Comparison of ENCODE assay signal across 12 cellular contexts in genomic region chr2:217691920-217692666, GRCh38.
A peak's percentile ranks its signal among the peaks of the same experiment; 100 is the strongest.
DNase-seq lines count a peak whose midpoint lies in the region; ATAC-seq, FAIRE-seq and TF ChIP-seq lines count a peak whose summit lies in the region.
"Had no signal": no experiment of that assay in that cellular context is flagged by ENCODE, and none has a peak within 500 bp of the region (broad histone marks: within the 10 kb centered on the region; RNA-seq: fewer than 3 reads in every experiment).

No MANE protein-coding gene starts in this region.

- no peak overlapping the region for H4K5ac ChIP-seq in H9 (ENCODE audit: insufficient read length, low read depth, low read length)

- H3K27me3 Mint-ChIP-seq in HFFc6 (ENCODE audit: insufficient read depth) = peaks cover 2% of the 10 kb centered on the region; the same call in 1 of the 2 replicates
- H3K27me3 Mint-ChIP-seq in endodermal cell (ENCODE audit: insufficient read depth) = peaks cover 80% of the 10 kb centered on the region
- H3K27me3 Mint-ChIP-seq in H9 (ENCODE audit: low read depth) = peaks cover 18% of the 10 kb centered on the region

- no peaks in the 10 kb centered on the region for H3K36me3 ChIP-seq in endodermal cell (ENCODE audit: control insufficient read depth, insufficient read depth, low read length)
- H3K36me3 ChIP-seq in right lobe of liver = no peaks in the 10 kb centered on the region
- peaks cover 0 to 7% (median 4%) of the 10 kb centered on the region in 3 donors for H3K36me3 ChIP-seq in tibial artery

- H2BK120ac ChIP-seq in H9 (ENCODE audit: low read depth, low read length, poor library complexity, severe bottlenecking) = no peak overlapping the region

- no peak overlapping the region for H3K23ac ChIP-seq in H9 (ENCODE audit: insufficient read length, low read depth, low read length)

- H3K56ac ChIP-seq in H9 (ENCODE audit: insufficient read length, low read depth, low read length) = no peak overlapping the region

- intact Hi-C loops in right lobe of liver (cut with DNase I) = no loop called here
- intact Hi-C loops in tibial artery (cut with DNase I; ENCODE audit: low total_unique reads) = no loop called here

- H3K27ac ChIP-seq in endodermal cell (ENCODE audit: low read depth, low read length) (no peak overlapping the region), right lobe of liver (peak overlapping the region in 2 of 3 donors; percentile 1 to 29), tibial artery (peak overlapping the region; percentile 66 to 72), H9 (ENCODE audit: insufficient read length, low read depth, low read length) (no peak overlapping the region)
- H3K27ac ChIP-seq: PC-9 had no signal

- H2AFZ ChIP-seq in H9 (ENCODE audit: low read length) = no peak overlapping the region
- H2AFZ ChIP-seq: PC-9 had no signal

- peaks cover 45% of the 10 kb centered on the region for H3K4me1 Mint-ChIP-seq in HFFc6 (ENCODE audit: low read depth)
- peaks cover 14% of the 10 kb centered on the region for H3K4me1 Mint-ChIP-seq in endodermal cell
- peaks cover 2 to 6% of the 10 kb centered on the region in 2 experiments; a peak in 3 of 4 replicates for H3K4me1 Mint-ChIP-seq in H9

- H3K4me1 ChIP-seq in endodermal cell (ENCODE audit: control insufficient read depth, insufficient read depth, low read length) (peaks cover 18% of the 10 kb centered on the region), right lobe of liver (peaks cover 0 to 8% (median 0%) of the 10 kb centered on the region in 4 donors), tibial artery (peaks cover 0 to 91% (median 27%) of the 10 kb centered on the region in 4 donors), H9 (ENCODE audit: insufficient read depth, low read length) (no peaks in the 10 kb centered on the region)

- no peak overlapping the region for H2BK20ac ChIP-seq in H9 (ENCODE audit: low read depth, low read length, poor library complexity, severe bottlenecking)

- H3K4me2 ChIP-seq in H9 (ENCODE audit: insufficient read depth, insufficient read length, low read length) = no peak overlapping the region
- H3K4me2 ChIP-seq: PC-9 had no signal

- H2AK5ac ChIP-seq in H9 (ENCODE audit: insufficient read length, low read length) = no peak overlapping the region

- H3K27me3 ChIP-seq in endodermal cell (ENCODE audit: control insufficient read depth, insufficient read depth, low read length, poor library complexity, severe bottlenecking) = peaks cover 20% of the 10 kb centered on the region
- no peaks in the 10 kb centered on the region for H3K27me3 ChIP-seq in right lobe of liver
- no peaks in the 10 kb centered on the region for H3K27me3 ChIP-seq in tibial artery
- no peaks in the 10 kb centered on the region for H3K27me3 ChIP-seq in H9 (ENCODE audit: insufficient read depth, low read length)

- no peak for FAIRE-seq in HTR-8/SVneo (lab: Jason Lieb, UNC)

- no peak overlapping the region for H3K4ac ChIP-seq in H9 (ENCODE audit: low read depth, low read length)

- H4K91ac ChIP-seq in H9 (ENCODE audit: insufficient read length, low read depth, low read length) = no peak overlapping the region

- H3K9me3 ChIP-seq in endodermal cell (ENCODE audit: control insufficient read depth, low read length) (no peaks in the 10 kb centered on the region), right lobe of liver (no peaks in the 10 kb centered on the region), tibial artery (no peaks in the 10 kb centered on the region), H9 (ENCODE audit: control insufficient read depth, low read depth, low read length) (no peaks in the 10 kb centered on the region)

- H3T11ph ChIP-seq in H9 (ENCODE audit: low read length) = no peak overlapping the region

- DNase-seq in HFFc6 (peak; percentile 23), endodermal cell (peak; percentile 58), right lobe of liver (peak in 2 of 3 donors; percentile 65 to 73), tibial artery (peak; percentile 85 to 91), H9 (no peak), HCEC 1CT (no peak), HTR-8/SVneo (ENCODE audit: insufficient read length, low spot score) (no peak)
- DNase-seq in activated CD4-positive, alpha-beta T cell treated with anti-CD3 and anti-CD28 coated beads for 4 hours = no peak
- DNase-seq: naive thymus-derived CD4-positive, alpha-beta T cell; NCI-H2171 treated with DMSO at 0.1 percent for 48 hours; T1000 had no signal

- no peak overlapping the region for H3K4me3 ChIP-seq in endodermal cell (ENCODE audit: low read length)
- H3K4me3 ChIP-seq in right lobe of liver = no peak overlapping the region
- no peak overlapping the region for H3K4me3 ChIP-seq in tibial artery
- H3K4me3 ChIP-seq: PC-9 had no signal

- H4K8ac ChIP-seq in H9 (replicated peaks; ENCODE audit: insufficient read length, low read depth, low read length) = no peak overlapping the region

- H4K20me1 ChIP-seq in H9 (ENCODE audit: control insufficient read depth, insufficient read depth, insufficient read length) = no peaks in the 10 kb centered on the region

- no peaks in the 10 kb centered on the region for H3K9me3 Mint-ChIP-seq in HFFc6
- H3K9me3 Mint-ChIP-seq in endodermal cell = peaks cover 3% of the 10 kb centered on the region
- H3K9me3 Mint-ChIP-seq in H9 = no peaks in the 10 kb centered on the region; a peak in 2 of 5 replicates

- TF ChIP-seq POLR2A in right lobe of liver (IDR thresholded peaks at IDR 0.05) = no peak

- H3K9ac ChIP-seq in endodermal cell (ENCODE audit: extremely low read depth, low read length, poor library complexity, severe bottlenecking) (no peak overlapping the region), H9 (ENCODE audit: extremely low read depth, insufficient read length, low read length) (no peak overlapping the region)

- peak; percentile 80 to 94 (median 89) for ATAC-seq in right lobe of liver
- ATAC-seq: naive thymus-derived CD4-positive, alpha-beta T cell had no signal

- no peaks in the 10 kb centered on the region for H3K79me1 ChIP-seq in H9 (ENCODE audit: insufficient read depth, low read depth, low read length, poor library complexity, severe bottlenecking)

- H3K4me3 Mint-ChIP-seq in HFFc6 (no peak overlapping the region), endodermal cell (no peak overlapping the region), H9 (no peak overlapping the region)
- H3K4me3 Mint-ChIP-seq: naive thymus-derived CD4-positive, alpha-beta T cell had no signal

- 87 to 98% methylated on average over 5 to 7 of the region's 7 CpGs for WGBS in endodermal cell (ENCODE audit: insufficient coverage in 1 of 2, insufficient read length in 1 of 2), 2 experiments
- WGBS in right lobe of liver (ENCODE audit: insufficient coverage, low coverage, low lambda C conversion rate, missing lambda C conversion rate) = 42% methylated on average over 4 of the region's 7 CpGs
- WGBS in H9 (ENCODE audit: extremely low coverage, insufficient read length, low lambda C conversion rate) = no CpG with 5 or more reads among the region's 7 CpGs

- H3K23me2 ChIP-seq in H9 (ENCODE audit: insufficient read length, low read depth, low read length, poor library complexity, severe bottlenecking) = no peaks in the 10 kb centered on the region

- H3K27ac Mint-ChIP-seq in HFFc6 = peak overlapping the region; percentile 23
- no peak overlapping the region for H3K27ac Mint-ChIP-seq in endodermal cell
- no peak overlapping the region for H3K27ac Mint-ChIP-seq in H9
- H3K27ac Mint-ChIP-seq: naive thymus-derived CD4-positive, alpha-beta T cell had no signal

- no peak overlapping the region for H2BK15ac ChIP-seq in H9 (ENCODE audit: low read depth, low read length)

- no peak overlapping the region for H3K18ac ChIP-seq in H9 (ENCODE audit: insufficient read length, low read depth, low read length)

- no peak for TF ChIP-seq CTCF in HFFc6 (IDR thresholded peaks at IDR 0.05)
- no peak for TF ChIP-seq CTCF in endodermal cell (conservative IDR thresholded peaks at IDR 0.05)
- TF ChIP-seq CTCF in right lobe of liver (IDR thresholded peaks at IDR 0.05) = no peak
- no peak for TF ChIP-seq CTCF in tibial artery (IDR thresholded peaks at IDR 0.05)
- no peak for TF ChIP-seq CTCF in H9 (conservative IDR thresholded peaks at IDR 0.05)

- H3K36me3 Mint-ChIP-seq in HFFc6 (ENCODE audit: low read depth) (peaks cover 4% of the 10 kb centered on the region), endodermal cell (ENCODE audit: low read depth) (no peaks in the 10 kb centered on the region), H9 (ENCODE audit: insufficient read depth in 1 of 3, low read depth in 3 of 3) (no peaks in the 10 kb centered on the region)

- H3K79me2 ChIP-seq in H9 (ENCODE audit: insufficient read depth, low read length) = no peaks in the 10 kb centered on the region

- no peak overlapping the region for H2BK5ac ChIP-seq in H9 (ENCODE audit: insufficient read length, low read length)

- no peak overlapping the region for H3K14ac ChIP-seq in H9 (ENCODE audit: insufficient read depth, low read length)

- H2BK12ac ChIP-seq in H9 (ENCODE audit: insufficient read length, low read depth, low read length) = no peak overlapping the region

Comparison
In these comparisons a context has a peak if more than half of its experiments do, and no peak if none do; other contexts are left out.
1. DNase-seq: peak in HFFc6 (single experiment), endodermal cell (single experiment), right lobe of liver (2 of 3) and tibial artery (2 of 2); none in H9 (single experiment), HCEC 1CT (single experiment), HTR-8/SVneo (single experiment) and activated CD4-positive, alpha-beta T cell treated with anti-CD3 and anti-CD28 coated beads for 4 hours (0 of 2).
2. H3K27ac ChIP-seq: peak in right lobe of liver (2 of 3) and tibial artery (2 of 2); none in endodermal cell (single experiment) and H9 (single experiment).